ENCODE assay signal across 8 cellular contexts in the genomic region with DNA sequence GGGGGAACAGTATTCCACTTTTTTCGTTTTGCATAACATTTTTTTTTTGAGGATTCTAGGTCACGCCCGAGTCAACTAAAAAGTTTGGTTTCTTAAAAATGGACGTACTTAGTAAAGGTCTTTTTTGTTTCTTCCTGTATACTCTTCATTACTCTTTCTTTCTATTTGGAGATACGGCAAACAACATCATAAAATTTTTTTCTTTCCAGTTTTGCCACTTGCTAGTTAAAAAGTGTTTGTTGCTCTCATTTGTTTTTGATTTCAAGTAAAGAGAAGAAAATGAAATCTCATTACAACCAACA. TPM values are rescaled to one million over a fixed set of nuclear protein-coding genes. Genes with fewer than 3 reads are reported as not detected.
DNase-seq lines count a peak whose midpoint lies in the region; ATAC-seq and TF ChIP-seq lines count a peak whose summit lies in the region.

No MANE protein-coding gene starts in this region.

- H3K9me2 ChIP-seq in Loucy (replicated peaks; ENCODE audit: low read depth, low read length): no peaks in the 10 kb centered on the region

- H3K4me3 ChIP-seq in BLaER1: peak overlapping the region; percentile 89
- peak overlapping the region; percentile 94 for H3K4me3 ChIP-seq in Loucy (ENCODE audit: low read length, poor library complexity, severe bottlenecking)
- peak overlapping the region; percentile 92 to 93 for H3K4me3 ChIP-seq in duodenal mucosa (ENCODE audit: low read depth in 1 of 2, low read length in 2 of 2)

- no peaks in the 10 kb centered on the region for H3K27me3 Mint-ChIP-seq in natural killer cell (ENCODE audit: low read depth in 2 of 2)

- H3K9me3 ChIP-seq in BLaER1 (peaks cover 6% of the 10 kb centered on the region), Loucy (ENCODE audit: insufficient read depth, low read depth, low read length) (no peaks in the 10 kb centered on the region), duodenal mucosa (ENCODE audit: control insufficient read depth in 1 of 2, low read length in 2 of 2) (no peaks in the 10 kb centered on the region)

- intact Hi-C loops in natural killer cell (cut with micrococcal nuclease): loop anchor here (2.0 to 5.0 kb wide), 4 partner anchors 241 to 1957 kb away; partner anchors contain the start of genes BLZF1, NME7, TADA1 and TIPRL
- intact Hi-C loops in sciatic nerve (cut with DNase I): no loop called here

- H3K4me1 Mint-ChIP-seq in natural killer cell: peaks cover 34 to 41% of the 10 kb centered on the region in 2 donors

- no peak for DNase-seq in natural killer cell
- DNase-seq in stimulated activated CD4-positive, alpha-beta T cell treated with anti-CD3 and anti-CD28 coated beads, Interleukin-4, amount 100 ng/mL, for 24 hours: no peak
- DNase-seq in HT-29 (ENCODE audit: low spot score): no peak
- DNase-seq in NCI-H128 (lab: John Stamatoyannopoulos, UW; ENCODE audit: unreplicated experiment): no peak
- DNase-seq in sciatic nerve (ENCODE audit: low spot score): no peak

- TF ChIP-seq CTCF in Loucy (conservative IDR thresholded peaks at IDR 0.05; ENCODE audit: low read length) (no peak), natural killer cell (IDR thresholded peaks at IDR 0.05) (no peak)

- no peaks in the 10 kb centered on the region for H3K36me3 Mint-ChIP-seq in natural killer cell

- peaks cover 37% of the 10 kb centered on the region for H3K4me1 ChIP-seq in BLaER1
- H3K4me1 ChIP-seq in Loucy (ENCODE audit: insufficient read depth, low read length, poor library complexity, severe bottlenecking): peaks cover 61% of the 10 kb centered on the region
- peaks cover 10 to 11% of the 10 kb centered on the region in 2 donors for H3K4me1 ChIP-seq in duodenal mucosa (ENCODE audit: control insufficient read depth in 1 of 2, insufficient read depth in 2 of 2, low read length in 2 of 2)

- peak overlapping the region; percentile 93 for H3K4me3 Mint-ChIP-seq in natural killer cell

- peaks cover 89% of the 10 kb centered on the region for H3K79me2 ChIP-seq in Loucy (ENCODE audit: insufficient read depth, low read length)

- H3K27ac ChIP-seq in BLaER1: peak overlapping the region; percentile 95
- H3K27ac ChIP-seq in duodenal mucosa (ENCODE audit: low read depth, low read length): peak overlapping the region; percentile 97

- peak overlapping the region; percentile 93 to 98 for H3K27ac Mint-ChIP-seq in natural killer cell

- no peak for ATAC-seq in natural killer cell
- ATAC-seq in sciatic nerve: no peak

- peak overlapping the region; percentile 91 for H3K9ac ChIP-seq in BLaER1
- peak overlapping the region; percentile 94 for H3K9ac ChIP-seq in Loucy (ENCODE audit: low read depth, low read length, poor library complexity, severe bottlenecking)
- H3K9ac ChIP-seq in duodenal mucosa (ENCODE audit: low read depth in 1 of 2, low read length in 2 of 2): peak overlapping the region; percentile 90 to 95

- no peaks in the 10 kb centered on the region for H3K9me3 Mint-ChIP-seq in natural killer cell

- H3K27me3 ChIP-seq in BLaER1 (no peaks in the 10 kb centered on the region), Loucy (ENCODE audit: insufficient read depth, low read length, poor library complexity, severe bottlenecking) (no peaks in the 10 kb centered on the region), duodenal mucosa (ENCODE audit: control insufficient read depth in 1 of 2, insufficient read depth in 2 of 2, low read length in 2 of 2) (no peaks in the 10 kb centered on the region)

- peak overlapping the region; percentile 68 for H3K4me2 ChIP-seq in BLaER1
- peak overlapping the region; percentile 82 for H3K4me2 ChIP-seq in Loucy (ENCODE audit: low read depth, low read length, poor library complexity, severe bottlenecking)

- peak overlapping the region; percentile 96; the same call in 1 of the 2 replicates for H2AFZ ChIP-seq in Loucy (ENCODE audit: low read length)

- H4K20me1 ChIP-seq in BLaER1 (peaks cover 23% of the 10 kb centered on the region), Loucy (ENCODE audit: insufficient read depth, low read length, poor library complexity, severe bottlenecking) (peaks cover 55% of the 10 kb centered on the region)

- H3K36me3 ChIP-seq in BLaER1 (peaks cover 7% of the 10 kb centered on the region), Loucy (ENCODE audit: insufficient read depth, low read length) (no peaks in the 10 kb centered on the region), duodenal mucosa (ENCODE audit: control insufficient read depth in 1 of 2, insufficient read depth in 2 of 2, low read length in 2 of 2) (no peaks in the 10 kb centered on the region)

- 0 out of 2 replicates have a peak, but pooled peaks cover 2% of the 10 kb centered on the region for H3F3A ChIP-seq in Loucy (ENCODE audit: low read depth)

RNA-seq across cellular contexts. Expression of gene MPC2, which starts 0.8 kb away (rescaled TPM):
- total RNA-seq in natural killer cell (10 to 100 TPM; 33.1 to 47.4 (median 34.9) TPM), sciatic nerve (30.0 TPM)
- 52.3 and 57.7 TPM in 2 replicates for total RNA-seq in HT-29 (2014; rRNA removed; shearing (Covaris generic))

RNA-seq across cellular contexts. Expression of gene DCAF6, which starts 1.2 kb away (rescaled TPM):
- 10 to 100 TPM; 21.8 to 31.8 (median 27.8) TPM for total RNA-seq in natural killer cell
- 20.4 and 23.2 TPM in 2 replicates for total RNA-seq in HT-29 (2014; rRNA removed; shearing (Covaris generic))
- total RNA-seq in sciatic nerve: 71.4 TPM

RNA-seq across cellular contexts. Expression of gene ADCY10, which starts 23.7 kb away (rescaled TPM):
- total RNA-seq in natural killer cell (under 1 TPM in 2 of 3 donors, not detected in 1; 0.42 to 1.00 TPM), sciatic nerve (0.67 TPM)
- total RNA-seq in HT-29 (2014; rRNA removed; shearing (Covaris generic)): not detected in 2 replicates
